Comparison of ENCODE assay signal across 22 cellular contexts in the genomic region with DNA sequence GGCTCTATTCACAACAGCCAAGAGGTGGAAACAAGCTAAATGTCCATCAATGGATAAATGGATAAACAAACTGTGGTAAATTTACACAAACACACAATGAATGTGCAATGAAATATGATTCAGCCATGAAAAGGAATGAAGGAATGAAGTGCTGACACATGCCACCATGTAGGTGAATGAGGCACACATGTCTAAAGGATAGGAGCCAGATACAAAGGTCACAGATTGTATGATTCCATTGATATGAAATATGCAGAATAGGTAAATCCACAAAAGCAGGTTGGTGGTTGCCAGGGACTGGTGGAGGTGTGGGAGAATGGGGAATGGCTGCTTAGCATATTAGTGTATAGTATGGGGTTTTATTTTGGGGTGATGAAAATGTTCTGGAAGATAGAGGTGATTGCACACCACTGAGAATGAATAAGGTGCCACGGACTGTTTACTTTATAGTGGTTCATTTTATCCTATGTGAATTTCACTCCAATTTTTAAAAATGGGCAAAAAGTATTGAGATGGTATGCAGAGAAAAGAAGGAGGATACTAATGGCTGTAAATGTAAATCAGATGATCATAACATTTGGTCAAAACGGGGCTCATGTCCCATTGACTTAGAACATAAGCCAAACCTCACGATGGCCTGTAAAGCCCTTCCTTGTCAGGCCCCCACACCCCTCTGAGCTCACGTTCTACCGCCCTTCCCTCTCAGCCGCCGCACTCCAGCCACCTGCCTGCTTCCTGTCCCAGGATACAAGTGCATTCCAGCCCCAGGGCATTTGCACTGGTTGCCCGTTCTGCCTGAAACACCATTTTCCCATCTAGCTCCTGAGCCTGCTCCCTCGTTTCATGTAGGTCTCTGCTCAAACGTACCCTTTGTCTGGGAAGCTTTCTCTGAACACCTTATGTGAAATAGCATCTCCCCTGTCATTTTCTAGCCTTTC.
DNase-seq lines count a peak whose midpoint lies in the region; ATAC-seq and TF ChIP-seq lines count a peak whose summit lies in the region.
"Had no signal": no experiment of that assay in that cellular context is flagged by ENCODE, and none has a peak within 500 bp of the region (broad histone marks: within the 10 kb centered on the region; RNA-seq: fewer than 3 reads in every experiment).

No MANE protein-coding gene starts in this region.

- no peaks in the 10 kb centered on the region for H3K9me2 ChIP-seq in PC-3 (replicated peaks; ENCODE audit: low read length)

- H3K27ac Mint-ChIP-seq in activated CD4-positive, alpha-beta T cell treated with anti-CD3 and anti-CD28 coated beads, Interleukin-2, amount 10 ng/mL, durations not matched to agents 7 days and 5 days: no peak overlapping the region
- H3K27ac Mint-ChIP-seq: CD4-positive, alpha-beta memory T cell; HFFc6 had no signal

- H3K4ac ChIP-seq in neuronal stem cell (ENCODE audit: low read length): no peak overlapping the region

- H3K9me3 ChIP-seq in neuronal stem cell (replicated peaks in 1 of 2; ENCODE audit: control insufficient read depth in 2 of 2, insufficient read depth in 1 of 2, low read depth in 1 of 2, low read length in 2 of 2) (peaks cover 0 to 9% of the 10 kb centered on the region in 2 donors), PC-3 (ENCODE audit: low read length) (no peaks in the 10 kb centered on the region), sigmoid colon (no peaks in the 10 kb centered on the region)
- H3K9me3 ChIP-seq: BLaER1 had no signal

- TF ChIP-seq CTCF in PC-3 (conservative IDR thresholded peaks at IDR 0.05; ENCODE audit: low read depth, low read length): no peak
- TF ChIP-seq CTCF in sigmoid colon (IDR thresholded peaks at IDR 0.05): no peak

- H3K9ac ChIP-seq in neuronal stem cell (ENCODE audit: low read depth, low read length, poor library complexity) (peak overlapping the region; percentile 38), PC-3 (ENCODE audit: low read length) (no peak overlapping the region)
- H3K9ac ChIP-seq: BLaER1, GM23248 had no signal

- H2AFZ ChIP-seq in neuronal stem cell (ENCODE audit: low read length): no peak overlapping the region
- no peak overlapping the region for H2AFZ ChIP-seq in PC-3 (ENCODE audit: low read length)
- H2AFZ ChIP-seq: GM23248 had no signal

- H3K18ac ChIP-seq in neuronal stem cell (ENCODE audit: low read length): no peak overlapping the region

- H3K36me3 Mint-ChIP-seq in activated CD4-positive, alpha-beta T cell treated with anti-CD3 and anti-CD28 coated beads, Interleukin-2, amount 10 ng/mL, durations not matched to agents 7 days and 5 days (ENCODE audit: low read depth): no peaks in the 10 kb centered on the region
- H3K36me3 Mint-ChIP-seq: CD14-positive monocyte; CD4-positive, alpha-beta memory T cell; IgD-negative memory B cell had no signal

- no peaks in the 10 kb centered on the region for H3F3A ChIP-seq in PC-3 (ENCODE audit: low read length, unreplicated experiment)

- H3K36me3 ChIP-seq in neuronal stem cell (replicated peaks in 1 of 2; ENCODE audit: control insufficient read depth in 2 of 2, insufficient read depth in 2 of 2, low read length in 2 of 2): no peaks in the 10 kb centered on the region
- H3K36me3 ChIP-seq in PC-3 (ENCODE audit: low read depth, low read length): no peaks in the 10 kb centered on the region
- no peaks in the 10 kb centered on the region for H3K36me3 ChIP-seq in sigmoid colon
- H3K36me3 ChIP-seq: BLaER1 had no signal

- no peak overlapping the region for H4K8ac ChIP-seq in neuronal stem cell (ENCODE audit: low read depth, low read length)

- BruUV-seq in PC-3 (replicated peaks; lab: Mats Ljungman, UMichigan): no TSS peak

- peak overlapping the region in 1 of 2 donors; percentile 23 for H3K4me3 ChIP-seq in neuronal stem cell (ENCODE audit: low read length in 2 of 2)
- no peak overlapping the region for H3K4me3 ChIP-seq in PC-3 (ENCODE audit: low read length)
- H3K4me3 ChIP-seq in sigmoid colon: no peak overlapping the region
- H3K4me3 ChIP-seq: A549, BLaER1, GM12878, GM23248 had no signal

- H3K27ac ChIP-seq in neuronal stem cell (replicated peaks; ENCODE audit: low read length) (no peak overlapping the region), PC-3 (ENCODE audit: low read length) (no peak overlapping the region), sigmoid colon (no peak overlapping the region)
- H3K27ac ChIP-seq: 22Rv1, A549, BLaER1, GM23248 had no signal

- no peak for TF ChIP-seq POLR2A in sigmoid colon (IDR thresholded peaks at IDR 0.05)

- H3K4me1 Mint-ChIP-seq in activated CD4-positive, alpha-beta T cell treated with anti-CD3 and anti-CD28 coated beads, Interleukin-2, amount 10 ng/mL, durations not matched to agents 7 days and 5 days: no peaks in the 10 kb centered on the region
- H3K4me1 Mint-ChIP-seq: CD14-positive monocyte; CD4-positive, alpha-beta memory T cell; IgD-negative memory B cell had no signal

- ATAC-seq in PC-3: no peak
- ATAC-seq: A549, GM12878, HCT116, HepG2 had no signal

- peaks cover 0 to 5% of the 10 kb centered on the region in 2 donors for H3K4me1 ChIP-seq in neuronal stem cell (ENCODE audit: control insufficient read depth in 2 of 2, insufficient read depth in 1 of 2, low read depth in 1 of 2, low read length in 2 of 2)
- no peaks in the 10 kb centered on the region for H3K4me1 ChIP-seq in PC-3 (ENCODE audit: insufficient read depth, low read length)
- H3K4me1 ChIP-seq in sigmoid colon: no peaks in the 10 kb centered on the region
- H3K4me1 ChIP-seq: A549, BLaER1 had no signal

- no peaks in the 10 kb centered on the region for H4K20me1 ChIP-seq in PC-3 (ENCODE audit: low read length)
- H4K20me1 ChIP-seq: BLaER1 had no signal

- peaks cover 0 to 11% (median 0%) of the 10 kb centered on the region in 3 experiments for H3K27me3 ChIP-seq in neuronal stem cell (ENCODE audit: control insufficient read depth in 3 of 3, insufficient read depth in 3 of 3, low read depth in 1 of 3, low read length in 3 of 3)
- H3K27me3 ChIP-seq in PC-3 (ENCODE audit: low read length): peaks cover 68% of the 10 kb centered on the region
- no peaks in the 10 kb centered on the region for H3K27me3 ChIP-seq in sigmoid colon
- H3K27me3 ChIP-seq: BLaER1 had no signal

- CTCF ChIA-PET in activated CD4-positive, alpha-beta T cell treated with anti-CD3 and anti-CD28 coated beads, Interleukin-2, amount 10 ng/mL, durations not matched to agents 7 days and 5 days (lab: Charles Lee): interaction anchor here (0.5 kb wide), 1 partner anchor 141 kb away, joined by 3 read pairs; no protein-coding TSS in a partner anchor
- CTCF ChIA-PET in PC-3 (lab: Charles Lee): no interaction called here

- no peak overlapping the region for H2BK15ac ChIP-seq in neuronal stem cell (ENCODE audit: low read length)

- H3K4me3 Mint-ChIP-seq in activated CD4-positive, alpha-beta T cell treated with anti-CD3 and anti-CD28 coated beads, Interleukin-2, amount 10 ng/mL, durations not matched to agents 7 days and 5 days: no peak overlapping the region
- H3K4me3 Mint-ChIP-seq: CD14-positive monocyte; CD4-positive, alpha-beta memory T cell; HFFc6 had no signal

- no peaks in the 10 kb centered on the region for H3K9me3 Mint-ChIP-seq in activated CD4-positive, alpha-beta T cell treated with anti-CD3 and anti-CD28 coated beads, Interleukin-2, amount 10 ng/mL, durations not matched to agents 7 days and 5 days
- H3K9me3 Mint-ChIP-seq: HFFc6 had no signal

- H4K91ac ChIP-seq in neuronal stem cell (ENCODE audit: low read depth, low read length, poor library complexity): no peak overlapping the region

- DNase-seq in activated CD4-positive, alpha-beta T cell treated with anti-CD3 and anti-CD28 coated beads, Interleukin-2, amount 10 ng/mL, durations not matched to agents 7 days and 5 days: peak; percentile 4
- no peak for DNase-seq in activated CD4-positive, alpha-beta T cell treated with anti-CD3 and anti-CD28 coated beads, Interleukin-2, amount 50 U/mL, for 1 hour
- peak; percentile 46 for DNase-seq in ecto neural progenitor cell (ENCODE audit: low spot score)
- DNase-seq in neuronal stem cell (ENCODE audit: low spot score): no peak
- DNase-seq in PC-3: no peak
- no peak for DNase-seq in NCI-H2196 treated with DMSO at 0.1 percent for 48 hours (lab: John Stamatoyannopoulos, UW; ENCODE audit: unreplicated experiment)
- DNase-seq in sigmoid colon: no peak
- DNase-seq: AML-193; CD4-positive, alpha-beta memory T cell; DMS153; DMS79; GF-D8; GM23248; HFFc6 had no signal

- WGBS in neuronal stem cell (ENCODE audit: extremely low coverage in 2 of 2, insufficient read length in 2 of 2, insufficient replicate concordance in 1 of 2), 2 donors: no CpG with 5 or more reads among the region's 10 CpGs
- 83 to 89% methylated on average over 10 of the region's 10 CpGs for WGBS in sigmoid colon, 2 donors

- H2BK5ac ChIP-seq in neuronal stem cell (ENCODE audit: low read length): no peak overlapping the region

- intact Hi-C loops in PC-3 (cut with micrococcal nuclease) (no loop called here), sigmoid colon (cut with DNase I) (no loop called here)

- H3K4me2 ChIP-seq in neuronal stem cell (ENCODE audit: insufficient read depth, low read length, poor library complexity, severe bottlenecking): no peak overlapping the region
- H3K4me2 ChIP-seq in PC-3 (ENCODE audit: low read length): no peak overlapping the region
- H3K4me2 ChIP-seq: A549, BLaER1 had no signal

- POLR2A ChIA-PET in activated CD4-positive, alpha-beta T cell treated with anti-CD3 and anti-CD28 coated beads, Interleukin-2, amount 10 ng/mL, durations not matched to agents 7 days and 5 days (lab: Charles Lee): no interaction called here
- POLR2A ChIA-PET in PC-3 (lab: Charles Lee; ENCODE audit: unreplicated experiment): no interaction called here

- no peak overlapping the region for H2BK120ac ChIP-seq in neuronal stem cell (ENCODE audit: low read depth, low read length)

- H3K79me2 ChIP-seq in PC-3 (ENCODE audit: low read length): no peaks in the 10 kb centered on the region

- no peak overlapping the region for H2AK5ac ChIP-seq in neuronal stem cell (ENCODE audit: low read depth, low read length)

- no peak overlapping the region for H3K14ac ChIP-seq in neuronal stem cell (ENCODE audit: low read length)

- no peaks in the 10 kb centered on the region for H3K27me3 Mint-ChIP-seq in activated CD4-positive, alpha-beta T cell treated with anti-CD3 and anti-CD28 coated beads, Interleukin-2, amount 10 ng/mL, durations not matched to agents 7 days and 5 days

- no peak for TF ChIP-seq EP300 in sigmoid colon (IDR thresholded peaks at IDR 0.05)

- H2BK12ac ChIP-seq in neuronal stem cell (ENCODE audit: low read length): no peak overlapping the region

- no peaks in the 10 kb centered on the region for H3K79me1 ChIP-seq in neuronal stem cell (ENCODE audit: low read depth, low read length)

- H3K23ac ChIP-seq in neuronal stem cell (ENCODE audit: low read depth, low read length, poor library complexity): no peak overlapping the region

Comparison
In these comparisons a context has a peak if more than half of its experiments do, and no peak if none do; other contexts are left out.
1. DNase-seq: peak in activated CD4-positive, alpha-beta T cell treated with anti-CD3 and anti-CD28 coated beads, Interleukin-2, amount 10 ng/mL, durations not matched to agents 7 days and 5 days (single experiment) and ecto neural progenitor cell (single experiment); none in activated CD4-positive, alpha-beta T cell treated with anti-CD3 and anti-CD28 coated beads, Interleukin-2, amount 50 U/mL, for 1 hour (single experiment), neuronal stem cell (single experiment), PC-3 (single experiment), NCI-H2196 treated with DMSO at 0.1 percent for 48 hours (single experiment) and sigmoid colon (single experiment).